ENCODE assay signal across 19 cellular contexts in the genomic region with DNA sequence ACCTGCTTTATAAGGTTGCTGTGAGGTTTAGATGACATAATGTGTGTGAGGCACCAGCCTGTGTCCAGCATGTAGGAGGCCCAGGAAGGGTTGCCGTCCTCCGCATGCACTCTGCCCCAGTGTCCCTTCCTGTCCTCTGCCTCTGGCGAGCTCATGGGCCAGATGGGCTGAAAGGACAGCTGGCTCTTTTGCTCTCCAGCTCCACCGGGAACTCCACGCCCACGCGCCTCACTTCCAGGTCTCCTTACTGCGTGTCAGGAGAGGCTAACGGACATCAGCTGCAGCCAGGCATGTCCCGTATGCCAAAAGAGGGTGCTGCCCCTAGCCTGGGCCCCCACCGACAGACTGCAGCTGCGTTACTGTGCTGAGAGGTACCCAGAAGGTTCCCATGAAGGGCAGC. TPM values are rescaled to one million over a fixed set of nuclear protein-coding genes. Genes with fewer than 3 reads are reported as not detected.
DNase-seq lines count a peak whose midpoint lies in the region; ATAC-seq, FAIRE-seq and TF ChIP-seq lines count a peak whose summit lies in the region.
"Had no signal": no experiment of that assay in that cellular context is flagged by ENCODE, and none has a peak within 500 bp of the region (broad histone marks: within the 10 kb centered on the region; RNA-seq: fewer than 3 reads in every experiment).

No MANE protein-coding gene starts in this region.

- no peaks in the 10 kb centered on the region for H3K9me3 Mint-ChIP-seq in neural crest cell
- no peaks in the 10 kb centered on the region for H3K9me3 Mint-ChIP-seq in activated CD4-positive, alpha-beta T cell treated with anti-CD3 and anti-CD28 coated beads, Interleukin-2, amount 10 ng/mL, durations not matched to agents 7 days and 5 days
- H3K9me3 Mint-ChIP-seq: CD14-positive monocyte had no signal

- POLR2A ChIA-PET in activated CD4-positive, alpha-beta T cell treated with anti-CD3 and anti-CD28 coated beads, Interleukin-2, amount 10 ng/mL, durations not matched to agents 7 days and 5 days (lab: Charles Lee): no interaction called here

- H3K27ac ChIP-seq in SJCRH30: no peak overlapping the region
- no peak overlapping the region for H3K27ac ChIP-seq in kidney (ENCODE audit: low read depth in 2 of 2, low read length in 2 of 2)
- H3K27ac ChIP-seq: A549, GM23248, PC-9 had no signal

- no peaks in the 10 kb centered on the region for H3K9me3 ChIP-seq in SJCRH30 (replicated peaks)
- H3K9me3 ChIP-seq in kidney (ENCODE audit: control insufficient read depth in 1 of 2, low read length in 2 of 2): no peaks in the 10 kb centered on the region
- H3K9me3 ChIP-seq: A549 had no signal

- DNase-seq in D341Med (ENCODE audit: low spot score) (peak; percentile 55), SJCRH30 (peak; percentile 22 to 39), kidney (peak; percentile 75), neural crest cell (ENCODE audit: low read depth, low spot score) (no peak), amygdala (lab: John Stamatoyannopoulos, UW) (no peak)
- DNase-seq in activated CD4-positive, alpha-beta T cell treated with anti-CD3 and anti-CD28 coated beads, Interleukin-2, amount 10 ng/mL, durations not matched to agents 7 days and 5 days: no peak
- DNase-seq: COR-L47, GM23248, Karpas-422, NCI-H1105 treated with DMSO at 0.1 percent for 48 hours, NCI-H187, NCI-H446 treated with DMSO at 0.1 percent for 48 hours, NCI-H774, PC-9, SHP77 had no signal

- no peaks in the 10 kb centered on the region for H3K36me3 ChIP-seq in SJCRH30
- peaks cover 34 to 47% of the 10 kb centered on the region in 2 donors for H3K36me3 ChIP-seq in kidney (ENCODE audit: control insufficient read depth in 1 of 2, insufficient read depth in 2 of 2, low read length in 2 of 2)

- H3K27ac Mint-ChIP-seq in neural crest cell (ENCODE audit: unreplicated experiment): peak overlapping the region; percentile 2
- H3K27ac Mint-ChIP-seq in activated CD4-positive, alpha-beta T cell treated with anti-CD3 and anti-CD28 coated beads, Interleukin-2, amount 10 ng/mL, durations not matched to agents 7 days and 5 days: no peak overlapping the region
- H3K27ac Mint-ChIP-seq: CD14-positive monocyte had no signal

- no peaks in the 10 kb centered on the region for H3K4me1 ChIP-seq in SJCRH30
- H3K4me1 ChIP-seq in kidney (ENCODE audit: control insufficient read depth in 1 of 2, insufficient read depth in 1 of 2, low read depth in 1 of 2, low read length in 2 of 2): peaks cover 0 to 7% of the 10 kb centered on the region in 2 donors
- H3K4me1 ChIP-seq: A549 had no signal

- no peaks in the 10 kb centered on the region for H3K36me3 Mint-ChIP-seq in neural crest cell (ENCODE audit: low read depth)
- no peaks in the 10 kb centered on the region for H3K36me3 Mint-ChIP-seq in activated CD4-positive, alpha-beta T cell treated with anti-CD3 and anti-CD28 coated beads, Interleukin-2, amount 10 ng/mL, durations not matched to agents 7 days and 5 days (ENCODE audit: low read depth)

- H3K4me3 Mint-ChIP-seq in neural crest cell: no peak overlapping the region
- no peak overlapping the region for H3K4me3 Mint-ChIP-seq in activated CD4-positive, alpha-beta T cell treated with anti-CD3 and anti-CD28 coated beads, Interleukin-2, amount 10 ng/mL, durations not matched to agents 7 days and 5 days
- H3K4me3 Mint-ChIP-seq: CD14-positive monocyte had no signal

- CTCF ChIA-PET in activated CD4-positive, alpha-beta T cell treated with anti-CD3 and anti-CD28 coated beads, Interleukin-2, amount 10 ng/mL, durations not matched to agents 7 days and 5 days (lab: Charles Lee): interaction anchor here (0.9 kb wide), 1 partner anchor 13 kb away, joined by 3 read pairs; no protein-coding TSS in a partner anchor

- no peaks in the 10 kb centered on the region for H3K27me3 ChIP-seq in SJCRH30

- no peak for ATAC-seq in GM19395 (IDR thresholded peaks at IDR 0.05; ENCODE audit: unreplicated experiment)
- ATAC-seq: A549 had no signal

- H3K27me3 Mint-ChIP-seq in neural crest cell (ENCODE audit: low read depth): peaks cover 3% of the 10 kb centered on the region
- H3K27me3 Mint-ChIP-seq in activated CD4-positive, alpha-beta T cell treated with anti-CD3 and anti-CD28 coated beads, Interleukin-2, amount 10 ng/mL, durations not matched to agents 7 days and 5 days: no peaks in the 10 kb centered on the region

- TF ChIP-seq CTCF in kidney (IDR thresholded peaks at IDR 0.05; ENCODE audit: borderline replicate concordance, extremely low read depth, insufficient read depth) (no peak), neural crest cell (conservative IDR thresholded peaks at IDR 0.05) (no peak)

- H3K4me3 ChIP-seq in SJCRH30 (no peak overlapping the region), kidney (ENCODE audit: low read length in 2 of 2) (no peak overlapping the region)
- H3K4me3 ChIP-seq: A549, GM23248, PC-9 had no signal

- H3K9ac ChIP-seq in kidney (ENCODE audit: low read length in 2 of 2): no peak overlapping the region
- H3K9ac ChIP-seq: GM23248 had no signal

- intact Hi-C loops in kidney (cut with DNase I): no loop called here

- peaks cover 34% of the 10 kb centered on the region for H3K4me1 Mint-ChIP-seq in neural crest cell
- H3K4me1 Mint-ChIP-seq in activated CD4-positive, alpha-beta T cell treated with anti-CD3 and anti-CD28 coated beads, Interleukin-2, amount 10 ng/mL, durations not matched to agents 7 days and 5 days: no peaks in the 10 kb centered on the region
- H3K4me1 Mint-ChIP-seq: CD14-positive monocyte had no signal

- FAIRE-seq in kidney (lab: Jason Lieb, UNC): no peak
- FAIRE-seq: A549, GM18507 had no signal

RNA-seq across cellular contexts. Expression of a gene that starts 12.2 kb away (rescaled TPM):
- total RNA-seq in SJCRH30 (2014; rRNA removed; shearing (Covaris generic)): not detected in 2 replicates
- total RNA-seq in kidney: 42.6 TPM
- 53.3 TPM for polyA plus RNA-seq in kidney (ENCODE audit: insufficient read depth, low read depth, low replicate concordance)
- 2.3 and 3.0 TPM in 2 replicates for total RNA-seq in neural crest cell
- 1 to 10 TPM; 1.2 to 1.4 TPM for total RNA-seq in activated CD4-positive, alpha-beta T cell treated with anti-CD3 and anti-CD28 coated beads, Interleukin-2, amount 10 ng/mL, durations not matched to agents 7 days and 5 days
- total RNA-seq: GM23248 had no signal
- polyA plus RNA-seq: CD14-positive monocyte, GM23248 had no signal

Comparison
In these comparisons a context has a peak if more than half of its experiments do, and no peak if none do; other contexts are left out.
1. DNase-seq: peak in D341Med (single experiment), SJCRH30 (2 of 2) and kidney (single experiment); none in neural crest cell (single experiment), activated CD4-positive, alpha-beta T cell treated with anti-CD3 and anti-CD28 coated beads, Interleukin-2, amount 10 ng/mL, durations not matched to agents 7 days and 5 days (single experiment) and amygdala (0 of 56).
2. RNA of a gene that starts 12.2 kb away (total RNA-seq): 42.6 TPM in kidney (single experiment); 2.3 to 3.0 TPM in neural crest cell, 1.2 to 1.4 TPM in activated CD4-positive, alpha-beta T cell treated with anti-CD3 and anti-CD28 coated beads, Interleukin-2, amount 10 ng/mL, durations not matched to agents 7 days and 5 days and not detected in SJCRH30; every median in the first group is over 10 times any median in the second.